ENCODE assay signal across 9 cellular contexts in genomic region chr1:178134061-178134460, GRCh38. TPM values are rescaled to one million over a fixed set of nuclear protein-coding genes. Genes with fewer than 3 reads are reported as not detected.
A peak's percentile ranks its signal among the peaks of the same experiment; 100 is the strongest.
DNase-seq lines count a peak whose midpoint lies in the region; ATAC-seq and TF ChIP-seq lines count a peak whose summit lies in the region.
"Had no signal": no experiment of that assay in that cellular context is flagged by ENCODE, and none has a peak within 500 bp of the region (broad histone marks: within the 10 kb centered on the region; RNA-seq: fewer than 3 reads in every experiment).

No MANE protein-coding gene starts in this region.

- H3K36me3 Mint-ChIP-seq in activated CD4-positive, alpha-beta T cell treated with anti-CD3 and anti-CD28 coated beads, Interleukin-2, amount 10 ng/mL, durations not matched to agents 24 days and 14 days (ENCODE audit: low read depth) = no peaks in the 10 kb centered on the region

- DNase-seq in ELR (ENCODE audit: low read depth) (peak; percentile 76), OCI-M1 (lab: John Stamatoyannopoulos, UW) (peak; percentile 78), epithelial cell of proximal tubule (ENCODE audit: low read depth) (peak; percentile 63), mucosa of gallbladder (ENCODE audit: low spot score) (peak; percentile 20), NCI-H2196 (lab: John Stamatoyannopoulos, UW; ENCODE audit: unreplicated experiment) (no peak)
- no peak for DNase-seq in activated CD4-positive, alpha-beta T cell treated with anti-CD3 and anti-CD28 coated beads, Interleukin-2, amount 10 ng/mL, durations not matched to agents 24 days and 14 days
- DNase-seq: NK-92 treated with Interleukin-12 subunit alpha and Interleukin-12 subunit beta, amount 100 ng/mL, for 24 hours had no signal

- intact Hi-C loops in activated CD4-positive, alpha-beta T cell treated with anti-CD3 and anti-CD28 coated beads, Interleukin-2, amount 10 ng/mL, durations not matched to agents 24 days and 14 days (cut with micrococcal nuclease) = no loop called here

- H3K9me3 Mint-ChIP-seq in activated CD4-positive, alpha-beta T cell treated with anti-CD3 and anti-CD28 coated beads, Interleukin-2, amount 10 ng/mL, durations not matched to agents 24 days and 14 days = no peaks in the 10 kb centered on the region

- no peak overlapping the region for H3K27ac Mint-ChIP-seq in activated CD4-positive, alpha-beta T cell treated with anti-CD3 and anti-CD28 coated beads, Interleukin-2, amount 10 ng/mL, durations not matched to agents 24 days and 14 days

- no peaks in the 10 kb centered on the region for H3K4me1 Mint-ChIP-seq in activated CD4-positive, alpha-beta T cell treated with anti-CD3 and anti-CD28 coated beads, Interleukin-2, amount 10 ng/mL, durations not matched to agents 24 days and 14 days

- no peak overlapping the region for H3K4me3 Mint-ChIP-seq in activated CD4-positive, alpha-beta T cell treated with anti-CD3 and anti-CD28 coated beads, Interleukin-2, amount 10 ng/mL, durations not matched to agents 24 days and 14 days

- H3K4me3 ChIP-seq in epithelial cell of proximal tubule (ENCODE audit: low read depth, low read length) = no peak overlapping the region

- no peak for TF ChIP-seq CTCF in epithelial cell of proximal tubule (conservative IDR thresholded peaks at IDR 0.05; ENCODE audit: low read depth, low read length)

- no peaks in the 10 kb centered on the region for H3K27me3 Mint-ChIP-seq in activated CD4-positive, alpha-beta T cell treated with anti-CD3 and anti-CD28 coated beads, Interleukin-2, amount 10 ng/mL, durations not matched to agents 24 days and 14 days

- no peak for ATAC-seq in HG03354 (IDR thresholded peaks at IDR 0.05; ENCODE audit: poor library complexity, severe bottlenecking, unreplicated experiment)
- ATAC-seq in activated CD4-positive, CD25-positive, alpha-beta regulatory T cell treated with anti-CD3 and anti-CD28 coated beads, Interleukin-2, amount 50 U/mL, for 24 hours = no peak

RNA-seq across cellular contexts. Expression of gene RASAL2, which starts 40.2 kb away (rescaled TPM):
- total RNA-seq in epithelial cell of proximal tubule (7.7 and 10.1 TPM in 2 replicates), mucosa of gallbladder (26.7 TPM)
- not detected in 2 replicates for total RNA-seq in activated CD4-positive, alpha-beta T cell treated with anti-CD3 and anti-CD28 coated beads, Interleukin-2, amount 10 ng/mL, durations not matched to agents 24 days and 14 days

Comparison
In these comparisons a context has a peak if more than half of its experiments do, and no peak if none do; other contexts are left out.
1. DNase-seq: peak in ELR (single experiment), OCI-M1 (single experiment), epithelial cell of proximal tubule (single experiment) and mucosa of gallbladder (single experiment); none in activated CD4-positive, alpha-beta T cell treated with anti-CD3 and anti-CD28 coated beads, Interleukin-2, amount 10 ng/mL, durations not matched to agents 24 days and 14 days (single experiment) and NCI-H2196 (single experiment).